17 cellular contexts compared by ENCODE assay signal in the genomic region with DNA sequence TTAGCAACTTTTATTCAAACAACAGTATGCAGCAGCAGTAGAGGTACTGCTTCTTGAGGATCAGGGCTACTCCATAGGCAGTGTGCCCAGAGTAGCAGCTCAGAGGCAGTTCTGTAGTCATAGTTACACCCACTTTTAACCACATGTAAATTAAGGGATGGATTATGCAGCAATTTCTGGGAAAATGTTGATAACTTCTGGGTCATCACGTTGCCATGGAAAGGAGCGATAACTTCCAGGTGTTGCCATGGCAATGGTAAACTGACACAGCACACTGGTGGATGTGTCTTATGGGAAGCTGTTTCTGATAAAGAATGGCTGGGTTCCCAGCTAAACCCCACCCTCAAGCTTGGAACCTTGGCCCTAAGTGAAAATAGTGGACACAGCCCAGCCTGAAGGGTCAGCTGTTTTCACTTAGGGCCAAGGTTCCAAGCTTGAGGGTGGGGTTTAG. TPM values are rescaled to one million over a fixed set of nuclear protein-coding genes. Genes with fewer than 3 reads are reported as not detected.
DNase-seq lines count a peak whose midpoint lies in the region; ATAC-seq and TF ChIP-seq lines count a peak whose summit lies in the region.
"Had no signal": no experiment of that assay in that cellular context is flagged by ENCODE, and none has a peak within 500 bp of the region (broad histone marks: within the 10 kb centered on the region; RNA-seq: fewer than 3 reads in every experiment).

No MANE protein-coding gene starts in this region.

- peaks cover 14% of the 10 kb centered on the region for H3K4me1 ChIP-seq in body of pancreas
- no peaks in the 10 kb centered on the region for H3K4me1 ChIP-seq in upper lobe of left lung
- H3K4me1 ChIP-seq: tibial nerve had no signal

- ATAC-seq in body of pancreas (peak; percentile 97), upper lobe of left lung (ENCODE audit: low FRiP score in 2 of 2) (peak; percentile 37 to 99), HG03460 (IDR thresholded peaks at IDR 0.05; ENCODE audit: unreplicated experiment) (no peak), HG02938 (IDR thresholded peaks at IDR 0.05; ENCODE audit: unreplicated experiment) (no peak)

- intact Hi-C loops in body of pancreas (cut with DNase I) = no loop called here

- H3K36me3 ChIP-seq in body of pancreas (replicated peaks in 1 of 2; ENCODE audit: insufficient read depth in 1 of 2, low read depth in 2 of 2) (no peaks in the 10 kb centered on the region), upper lobe of left lung (no peaks in the 10 kb centered on the region)
- H3K36me3 ChIP-seq: tibial nerve had no signal

- H3K9me3 ChIP-seq in body of pancreas = no peaks in the 10 kb centered on the region
- H3K9me3 ChIP-seq in upper lobe of left lung = no peaks in the 10 kb centered on the region

- TF ChIP-seq POLR2A in body of pancreas (IDR thresholded peaks at IDR 0.05) (no peak), upper lobe of left lung (IDR thresholded peaks at IDR 0.05) (no peak)

- 42 to 60% methylated on average over 2 of the region's 2 CpGs for WGBS in body of pancreas, 2 donors
- WGBS in upper lobe of left lung, 2 donors = 50 to 85% methylated on average over 2 of the region's 2 CpGs

- peak in 1 of 4 donors; percentile 7 for TF ChIP-seq EP300 in upper lobe of left lung (IDR thresholded peaks at IDR 0.05)

- H3K4me3 ChIP-seq in body of pancreas (no peak overlapping the region), upper lobe of left lung (no peak overlapping the region)
- H3K4me3 ChIP-seq: dorsolateral prefrontal cortex, tibial nerve had no signal

- H3K27ac ChIP-seq in body of pancreas (peak overlapping the region in 1 of 4 donors; percentile 64), upper lobe of left lung (no peak overlapping the region)
- H3K27ac ChIP-seq: 22Rv1, dorsolateral prefrontal cortex, tibial nerve had no signal

- TF ChIP-seq CTCF in body of pancreas (IDR thresholded peaks at IDR 0.05) (no peak), upper lobe of left lung (IDR thresholded peaks at IDR 0.05) (no peak)

- H3K27me3 ChIP-seq in body of pancreas (no peaks in the 10 kb centered on the region), upper lobe of left lung (no peaks in the 10 kb centered on the region)
- H3K27me3 ChIP-seq: tibial nerve had no signal

- DNase-seq in DMS53 (lab: John Stamatoyannopoulos, UW) (peak; percentile 14), DMS53 treated with DMSO at 0.1 percent for 48 hours (lab: John Stamatoyannopoulos, UW; ENCODE audit: unreplicated experiment) (no peak), body of pancreas (peak; percentile 45 to 80 (median 66)), inferior parietal cortex (ENCODE audit: extremely low spot score) (peak; percentile 2), upper lobe of left lung (no peak), occipital lobe (lab: John Stamatoyannopoulos, UW) (no peak)
- DNase-seq: activated gamma-delta T cell treated with Interleukin-2 at 50 U/mL for 16 hours, dorsolateral prefrontal cortex, foreskin fibroblast, immature natural killer cell, NCI-H1048, NCI-H345 had no signal

RNA-seq across cellular contexts. Expression of a gene that starts 29.0 kb away (rescaled TPM):
- 10 to 100 TPM in 1 of 2 donors, 1 to 10 TPM in 1; 9.3 to 57.7 TPM for total RNA-seq in body of pancreas
- total RNA-seq in upper lobe of left lung = 100 to 1,000 TPM in 1 of 6 donors, 10 to 100 TPM in 2, 1 to 10 TPM in 1, under 1 TPM in 1, not detected in 1; 0.76 to 136 (median 14.9) TPM
- total RNA-seq in occipital lobe = not detected
- total RNA-seq: SK-MEL-5 had no signal

Comparison
In these comparisons a context has a peak if more than half of its experiments do, and no peak if none do; other contexts are left out.
1. DNase-seq: peak in DMS53 (single experiment), body of pancreas (4 of 4) and inferior parietal cortex (single experiment); none in DMS53 treated with DMSO at 0.1 percent for 48 hours (single experiment), upper lobe of left lung (0 of 2) and occipital lobe (single experiment).
2. ATAC-seq: peak in body of pancreas (single experiment) and upper lobe of left lung (2 of 2); none in HG03460 (single experiment) and HG02938 (single experiment).